Comparison of ENCODE assay signal across 1 cellular context in genomic region chr16:24883714-24884151, GRCh38.
TF ChIP-seq lines count a peak whose summit lies in the region.

No MANE protein-coding gene starts in this region.

TF ChIP-seq in WTC11, 78 proteins besides CTCF, POLR2A, EP300 and RAD21 (continued from another document):
- TF ChIP-seq AFF4 (CRISPR knock-in tag; IDR thresholded peaks at IDR 0.05; ENCODE audit: borderline replicate concordance) (no peak), CBFB (CRISPR knock-in tag; IDR thresholded peaks at IDR 0.05; ENCODE audit: low read depth) (no peak), ZNF232 (CRISPR knock-in tag; IDR thresholded peaks at IDR 0.05) (no peak), USF2 (CRISPR knock-in tag; IDR thresholded peaks at IDR 0.05) (peak; percentile 85), NFYB (CRISPR knock-in tag; conservative IDR thresholded peaks at IDR 0.05; ENCODE audit: low read depth) (peak; percentile 56), E2F1 (CRISPR knock-in tag; IDR thresholded peaks at IDR 0.05) (no peak), USF1 (CRISPR knock-in tag; IDR thresholded peaks at IDR 0.05) (peak; percentile 81), MAX (CRISPR knock-in tag; IDR thresholded peaks at IDR 0.05) (no peak), ZNF138 (CRISPR knock-in tag; conservative IDR thresholded peaks at IDR 0.05) (no peak), ZBTB21 (CRISPR knock-in tag; IDR thresholded peaks at IDR 0.05; ENCODE audit: borderline replicate concordance) (no peak)
